In the genomic region with DNA sequence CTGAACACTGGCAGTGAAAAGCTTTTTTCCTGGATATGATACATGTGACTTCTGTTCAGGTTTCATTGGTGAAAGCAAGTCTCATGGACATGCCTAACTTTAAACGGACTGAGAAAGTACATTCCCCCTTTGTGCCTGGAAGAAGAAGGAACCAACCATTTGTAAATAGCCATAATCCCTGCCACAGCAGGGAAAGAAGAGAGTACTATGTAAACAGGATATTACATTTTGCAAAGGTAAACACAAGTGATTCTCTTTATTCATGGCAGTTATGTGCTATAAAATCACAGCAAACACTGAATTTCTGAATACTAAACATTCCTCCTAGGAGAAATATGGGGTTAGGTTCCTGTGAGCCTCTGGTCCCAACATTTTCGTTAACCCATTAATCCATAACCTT, we compare ENCODE assay signal across 21 cellular contexts. TPM values are rescaled to one million over a fixed set of nuclear protein-coding genes. Genes with fewer than 3 reads are reported as not detected.
"Had no signal": no experiment of that assay in that cellular context is flagged by ENCODE, and none has a peak within 500 bp of the region (broad histone marks: within the 10 kb centered on the region; RNA-seq: fewer than 3 reads in every experiment).

No MANE protein-coding gene starts in this region.

- DNase-seq: activated CD4-positive, alpha-beta memory T cell treated with anti-CD3 and anti-CD28 coated beads, Interleukin-2, amount 10 ng/mL, durations not matched to agents 7 days and 5 days; activated CD4-positive, alpha-beta T cell treated with anti-CD3 and anti-CD28 coated beads for 48 hours; activated CD4-positive, CD25-positive, alpha-beta regulatory T cell; activated CD8-positive, alpha-beta memory T cell treated with anti-CD3 and anti-CD28 coated beads, Interleukin-2, amount 10 ng/mL, durations not matched to agents 7 days and 5 days; activated naive CD4-positive, alpha-beta T cell treated with anti-CD3 and anti-CD28 coated beads for 36 hours; activated T-cell treated with anti-CD3 and anti-CD28 coated beads, Interleukin-2, amount 50 U/mL, for 1 hour; central memory CD4-positive, alpha-beta T cell; colonic mucosa; endodermal cell; gastrocnemius medialis; head of caudate nucleus; left ventricle myocardium inferior; mammary epithelial cell; occipital lobe; stimulated activated CD4-positive, alpha-beta T cell treated with anti-CD3 and anti-CD28 coated beads, Interleukin-2, amount 100 ng/mL, for 24 hours; stimulated activated naive CD4-positive, alpha-beta T cell treated with Interleukin-2 at 50 U/mL for 16 hours; substantia nigra; T-helper 9 cell; tibial artery; uterus had no signal

- H3K27me3 ChIP-seq: colonic mucosa, gastrocnemius medialis, tibial artery, uterus had no signal

- H3K9me3 ChIP-seq: colonic mucosa, gastrocnemius medialis, left ventricle myocardium inferior, tibial artery, uterus had no signal

- H3K27ac ChIP-seq: colonic mucosa, gastrocnemius medialis, left ventricle myocardium inferior, tibial artery, uterus had no signal

- H3K4me3 ChIP-seq: colonic mucosa, gastrocnemius medialis, left ventricle myocardium inferior, tibial artery, uterus had no signal

- ATAC-seq: activated CD8-positive, alpha-beta memory T cell treated with anti-CD3 and anti-CD28 coated beads, Interleukin-2, amount 10 ng/mL, durations not matched to agents 7 days and 5 days; gastrocnemius medialis had no signal

- H3K4me1 ChIP-seq: colonic mucosa, gastrocnemius medialis, tibial artery, uterus had no signal

- H3K36me3 ChIP-seq: colonic mucosa, gastrocnemius medialis, left ventricle myocardium inferior, tibial artery, uterus had no signal

RNA-seq across cellular contexts. Expression of gene PRICKLE2, which starts 46.8 kb away (rescaled TPM):
- total RNA-seq: activated CD4-positive, alpha-beta memory T cell treated with anti-CD3 and anti-CD28 coated beads, Interleukin-2, amount 10 ng/mL, durations not matched to agents 7 days and 5 days; activated CD8-positive, alpha-beta memory T cell treated with anti-CD3 and anti-CD28 coated beads, Interleukin-2, amount 10 ng/mL, durations not matched to agents 7 days and 5 days; activated T-helper 2 cell treated with anti-CD3 and anti-CD28 coated beads, Interferon-gamma antibody, Interleukin-2, Interleukin-4, amounts not matched to agents 10 μg/mL and 5 μg/mL and 100 μg/mL, durations not matched to agents 14 hours and 24 hours and 36 hours had no signal
